In the genomic region with DNA sequence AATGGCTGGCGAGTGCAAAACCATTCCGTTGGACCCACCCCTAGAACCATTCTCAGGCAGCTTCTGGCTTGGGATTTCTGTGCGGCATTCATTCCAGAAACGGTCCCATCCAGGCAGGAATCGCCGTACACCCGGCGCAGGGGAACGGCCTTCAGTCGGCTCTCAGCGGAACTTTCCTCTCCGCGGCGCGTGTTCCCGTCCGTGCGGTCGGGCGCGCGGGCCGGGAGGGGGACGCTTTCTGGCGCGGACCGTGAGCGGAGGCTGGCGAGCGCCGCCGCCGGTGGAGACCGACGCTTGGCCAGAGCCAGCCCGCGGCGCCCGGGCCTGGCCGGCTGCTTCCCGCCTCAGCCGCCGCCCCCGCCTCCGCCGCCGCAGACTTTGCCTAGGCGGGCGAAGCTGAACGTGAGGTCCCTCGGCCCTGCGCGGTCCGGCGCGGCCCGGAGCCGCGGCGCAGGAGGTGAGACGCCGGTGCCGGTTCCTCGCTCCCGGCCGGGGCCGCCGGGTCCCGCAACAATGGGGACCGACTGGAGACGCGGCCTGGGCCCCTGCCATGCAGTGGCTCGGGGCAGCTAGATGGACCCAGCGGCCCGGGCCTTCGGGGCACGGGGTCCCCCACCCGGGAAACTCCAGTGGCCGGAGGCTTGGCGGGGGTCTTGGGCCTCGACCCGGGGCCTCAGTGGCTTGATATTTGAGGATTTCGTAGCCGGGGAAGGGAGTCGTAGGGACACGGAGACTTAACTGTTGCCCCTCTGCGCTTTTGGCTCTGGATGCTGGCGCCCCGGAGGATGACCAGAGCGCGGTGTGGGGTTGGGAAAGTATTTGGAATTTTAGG, we compare ENCODE assay signal across 8 cellular contexts. TPM values are rescaled to one million over a fixed set of nuclear protein-coding genes. Genes with fewer than 3 reads are reported as not detected.
DNase-seq lines count a peak whose midpoint lies in the region; ATAC-seq and TF ChIP-seq lines count a peak whose summit lies in the region.

A gene with protein sequence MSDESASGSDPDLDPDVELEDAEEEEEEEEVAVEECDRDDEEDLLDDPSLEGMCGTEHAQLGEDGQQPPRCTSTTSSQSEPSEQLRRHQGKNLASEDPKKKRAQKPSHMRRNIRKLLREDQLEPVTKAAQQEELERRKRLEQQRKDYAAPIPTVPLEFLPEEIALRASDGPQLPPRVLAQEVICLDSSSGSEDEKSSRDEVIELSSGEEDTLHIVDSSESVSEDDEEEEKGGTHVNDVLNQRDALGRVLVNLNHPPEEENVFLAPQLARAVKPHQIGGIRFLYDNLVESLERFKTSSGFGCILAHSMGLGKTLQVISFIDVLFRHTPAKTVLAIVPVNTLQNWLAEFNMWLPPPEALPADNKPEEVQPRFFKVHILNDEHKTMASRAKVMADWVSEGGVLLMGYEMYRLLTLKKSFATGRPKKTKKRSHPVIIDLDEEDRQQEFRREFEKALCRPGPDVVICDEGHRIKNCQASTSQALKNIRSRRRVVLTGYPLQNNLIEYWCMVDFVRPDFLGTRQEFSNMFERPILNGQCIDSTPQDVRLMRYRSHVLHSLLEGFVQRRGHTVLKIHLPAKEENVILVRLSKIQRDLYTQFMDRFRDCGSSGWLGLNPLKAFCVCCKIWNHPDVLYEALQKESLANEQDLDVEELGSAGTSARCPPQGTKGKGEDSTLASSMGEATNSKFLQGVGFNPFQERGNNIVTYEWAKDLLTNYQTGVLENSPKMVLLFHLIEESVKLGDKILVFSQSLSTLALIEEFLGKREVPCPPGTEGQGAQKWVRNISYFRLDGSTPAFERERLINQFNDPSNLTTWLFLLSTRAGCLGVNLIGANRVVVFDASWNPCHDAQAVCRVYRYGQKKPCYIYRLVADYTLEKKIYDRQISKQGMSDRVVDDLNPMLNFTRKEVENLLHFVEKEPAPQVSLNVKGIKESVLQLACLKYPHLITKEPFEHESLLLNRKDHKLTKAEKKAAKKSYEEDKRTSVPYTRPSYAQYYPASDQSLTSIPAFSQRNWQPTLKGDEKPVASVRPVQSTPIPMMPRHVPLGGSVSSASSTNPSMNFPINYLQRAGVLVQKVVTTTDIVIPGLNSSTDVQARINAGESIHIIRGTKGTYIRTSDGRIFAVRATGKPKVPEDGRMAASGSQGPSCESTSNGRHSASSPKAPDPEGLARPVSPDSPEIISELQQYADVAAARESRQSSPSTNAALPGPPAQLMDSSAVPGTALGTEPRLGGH (N-terminal part only) (plus strand): TSS at position 261 of the 832 bp plus-strand sequence. CDS start 51,702 bp downstream, outside the sequence.

- ATAC-seq in GM18520 (IDR thresholded peaks at IDR 0.05; ENCODE audit: unreplicated experiment) (peak; percentile 69), HG03066 (IDR thresholded peaks at IDR 0.05; ENCODE audit: low read depth, unreplicated experiment) (peak; percentile 79), left colon (peak; percentile 97)

- CTCF ChIA-PET in AG04450 (lab: Charles Lee) = interaction anchor here (0.7 to 3.6 kb wide), 7 partner anchors 10 to 131 kb away, joined by 3 to 16 read pairs (median 3); no protein-coding TSS in a partner anchor

- H3K4me3 ChIP-seq in AG04450 (ENCODE audit: low read depth, low read length) (peak within 1 kb of the TSS; percentile 79), colonic mucosa (peak within 1 kb of the TSS; percentile 84)

- intact Hi-C loops in colonic mucosa (cut with DNase I) (no loop called here), left colon (cut with DNase I, micrococcal nuclease) (no loop called here)

- POLR2A ChIA-PET in AG04450 (lab: Yijun Ruan, JAX) = interaction anchor here (0.6 to 2.4 kb wide), 4 partner anchors 22 to 125 kb away, joined by 3 to 19 read pairs (median 6); partner anchors contain the start of gene DCAF1

- H3K27ac ChIP-seq in AG04450 (ENCODE audit: low read depth, low read length) (peak within 1 kb of the TSS; percentile 89), colonic mucosa (peak within 1 kb of the TSS; percentile 75)

- H3K9ac ChIP-seq in colonic mucosa (ENCODE audit: low read depth in 2 of 2, low read length in 2 of 2) = peak within 1 kb of the TSS; percentile 91 to 97

- peak; percentile 59 for DNase-seq in AG04450 (ENCODE audit: low read depth, low spot score)
- DNase-seq in NCI-H446 treated with DMSO at 0.1 percent for 48 hours (lab: John Stamatoyannopoulos, UW) = peak; percentile 22
- peak; percentile 85 for DNase-seq in activated CD4-positive, alpha-beta T cell treated with anti-CD3 and anti-CD28 coated beads for 48 hours
- peak; percentile 81 for DNase-seq in colonic mucosa
- peak; percentile 70 to 85 for DNase-seq in left colon
- DNase-seq in stimulated activated CD4-positive, alpha-beta T cell treated with anti-CD3 and anti-CD28 coated beads, Interleukin-1b, Interleukin-23, amount 100 ng/mL, for 4 hours (ENCODE audit: low read depth in 2 of 2) = peak; percentile 73 to 78

- H3K27me3 ChIP-seq in AG04450 (ENCODE audit: control insufficient read depth, insufficient read depth, low read length) = no peaks in the 10 kb centered on the region
- H3K27me3 ChIP-seq in colonic mucosa = no peaks in the 10 kb centered on the region

- TF ChIP-seq CTCF in AG04450 (IDR thresholded peaks at IDR 0.05; ENCODE audit: low read depth, low read length) (no peak; the same call in 1 of the 2 replicates), colonic mucosa (IDR thresholded peaks at IDR 0.05) (no peak)

- H3K9me3 ChIP-seq in AG04450 (ENCODE audit: control insufficient read depth, insufficient read depth, low read length) (no peaks in the 10 kb centered on the region; the same call in 1 of the 2 replicates), colonic mucosa (no peaks in the 10 kb centered on the region)

- peaks cover 5% of the 10 kb centered on the region for H3K4me1 ChIP-seq in colonic mucosa

- no peaks in the 10 kb centered on the region for H3K36me3 ChIP-seq in colonic mucosa

RNA-seq across cellular contexts. Expression of the gene that starts here (rescaled TPM):
- 8.1 and 9.6 TPM in 2 replicates for polyA plus RNA-seq in AG04450 (2011; rRNA removed)
- polyA minus RNA-seq in AG04450 (2011; rRNA and poly(A)+ RNA removed) = 48.9 and 50.2 TPM in 2 replicates
- total RNA-seq in colonic mucosa (10 to 100 TPM; 14.9 to 16.4 TPM), left colon (10 to 100 TPM; 13.9 to 16.9 TPM)

Comparison
In these comparisons a context has a peak if more than half of its experiments do, and no peak if none do; other contexts are left out.
1. Peak in every context shown above with its lines: DNase-seq, ATAC-seq, H3K4me3 ChIP-seq and H3K27ac ChIP-seq.
2. DNase-seq: peak in every context shown above with its lines; median percentile 85 in activated CD4-positive, alpha-beta T cell treated with anti-CD3 and anti-CD28 coated beads for 48 hours; 81 in colonic mucosa; 78 in left colon; 76 in stimulated activated CD4-positive, alpha-beta T cell treated with anti-CD3 and anti-CD28 coated beads, Interleukin-1b, Interleukin-23, amount 100 ng/mL, for 4 hours; 59 in AG04450; 22 in NCI-H446 treated with DMSO at 0.1 percent for 48 hours.